In genomic region chr4:163612762-163613161, GRCh38 we compare ENCODE assay signal across 18 cellular contexts.
DNase-seq lines count a peak whose midpoint lies in the region; ATAC-seq, FAIRE-seq and TF ChIP-seq lines count a peak whose summit lies in the region.
"Had no signal": no experiment of that assay in that cellular context is flagged by ENCODE, and none has a peak within 500 bp of the region (broad histone marks: within the 10 kb centered on the region; RNA-seq: fewer than 3 reads in every experiment).

No MANE protein-coding gene starts in this region.

- H3K4me1 ChIP-seq in esophagus squamous epithelium = no peaks in the 10 kb centered on the region
- H3K4me1 ChIP-seq: gastrocnemius medialis had no signal

- FAIRE-seq in urothelium cell line (lab: Jason Lieb, UNC) = no peak

- H3K36me3 ChIP-seq in esophagus squamous epithelium (no peaks in the 10 kb centered on the region), H7 (replicated peaks; ENCODE audit: control insufficient read depth, insufficient read depth, low read length) (no peaks in the 10 kb centered on the region)
- H3K36me3 ChIP-seq: gastrocnemius medialis had no signal

- TF ChIP-seq CTCF in esophagus squamous epithelium (IDR thresholded peaks at IDR 0.05) = no peak

- H3K27ac ChIP-seq in esophagus squamous epithelium = peak overlapping the region in 3 of 4 donors; percentile 13 to 30 (median 29)
- H3K27ac ChIP-seq: gastrocnemius medialis had no signal

- peak overlapping the region; percentile 83 to 94 (median 93) for H3K27ac Mint-ChIP-seq in IgD-negative memory B cell
- H3K27ac Mint-ChIP-seq in stimulated activated naive B cell treated with anti-CD40 and anti-IgM and Interleukin-4, amounts not matched to agents 10 μg/mL and 1 μg/mL and 100 μg/mL, for 72 hours = peak overlapping the region; percentile 95

- peaks cover 16% of the 10 kb centered on the region for H3K36me3 Mint-ChIP-seq in IgD-negative memory B cell
- H3K36me3 Mint-ChIP-seq in stimulated activated naive B cell treated with anti-CD40 and anti-IgM and Interleukin-4, amounts not matched to agents 10 μg/mL and 1 μg/mL and 100 μg/mL, for 72 hours = no peaks in the 10 kb centered on the region

- H3K27me3 ChIP-seq in esophagus squamous epithelium (no peaks in the 10 kb centered on the region), H7 (ENCODE audit: control insufficient read depth, insufficient read depth, low read length) (no peaks in the 10 kb centered on the region)
- H3K27me3 ChIP-seq: gastrocnemius medialis had no signal

- H3K4me1 Mint-ChIP-seq in IgD-negative memory B cell = peaks cover 27 to 41% (median 28%) of the 10 kb centered on the region in 3 donors
- peaks cover 46 to 69% of the 10 kb centered on the region in 2 donors for H3K4me1 Mint-ChIP-seq in stimulated activated naive B cell treated with anti-CD40 and anti-IgM and Interleukin-4, amounts not matched to agents 10 μg/mL and 1 μg/mL and 100 μg/mL, for 72 hours

- H3K4me3 ChIP-seq in esophagus squamous epithelium (peak overlapping the region in 2 of 4 donors; percentile 22 to 44), H7 (ENCODE audit: insufficient read depth, low read depth, low read length) (no peak overlapping the region)

- no peak for DNase-seq in esophagus squamous epithelium (lab: John Stamatoyannopoulos, UW)
- DNase-seq in stimulated activated naive B cell treated with anti-CD40 and anti-IgM and Interleukin-4, amounts not matched to agents 10 μg/mL and 1 μg/mL and 100 μg/mL, for 72 hours = no peak
- no peak for DNase-seq in H7
- DNase-seq in NCI-H226 = no peak
- DNase-seq in urothelium cell line (ENCODE audit: low spot score) = no peak
- DNase-seq: activated CD4-positive, alpha-beta T cell treated with anti-CD3 and anti-CD28 coated beads for 4 hours; activated CD8-positive, alpha-beta memory T cell treated with anti-CD3 and anti-CD28 coated beads, Interleukin-2, amount 50 U/mL, for 4 hours; Calu3; gastrocnemius medialis; naive thymus-derived CD8-positive, alpha-beta T cell; NCI-H1105; NCI-H748 treated with DMSO at 0.1 percent for 48 hours; posterior cingulate gyrus; SK-N-SH; stimulated activated naive CD4-positive, alpha-beta T cell had no signal

- peak; percentile 24 for ATAC-seq in GM18858 (IDR thresholded peaks at IDR 0.05; ENCODE audit: unreplicated experiment)
- ATAC-seq in stimulated activated naive B cell treated with anti-CD40 and anti-IgM and Interleukin-4, amounts not matched to agents 10 μg/mL and 1 μg/mL and 100 μg/mL, for 72 hours (replicated peaks) = peak; percentile 25 to 57
- ATAC-seq: gastrocnemius medialis; left lobe of liver; naive thymus-derived CD8-positive, alpha-beta T cell had no signal

- peaks cover 0 to 5% (median 2%) of the 10 kb centered on the region in 3 donors for H3K9me3 Mint-ChIP-seq in IgD-negative memory B cell
- H3K9me3 Mint-ChIP-seq in stimulated activated naive B cell treated with anti-CD40 and anti-IgM and Interleukin-4, amounts not matched to agents 10 μg/mL and 1 μg/mL and 100 μg/mL, for 72 hours = peaks cover 0 to 2% of the 10 kb centered on the region in 2 donors

- H3K27me3 Mint-ChIP-seq in IgD-negative memory B cell = no peaks in the 10 kb centered on the region
- H3K27me3 Mint-ChIP-seq in stimulated activated naive B cell treated with anti-CD40 and anti-IgM and Interleukin-4, amounts not matched to agents 10 μg/mL and 1 μg/mL and 100 μg/mL, for 72 hours = no peaks in the 10 kb centered on the region

- intact Hi-C loops in esophagus squamous epithelium (cut with DNase I) = no loop called here

- H3K4me3 Mint-ChIP-seq in IgD-negative memory B cell = peak overlapping the region; percentile 90 to 96 (median 95)
- H3K4me3 Mint-ChIP-seq in stimulated activated naive B cell treated with anti-CD40 and anti-IgM and Interleukin-4, amounts not matched to agents 10 μg/mL and 1 μg/mL and 100 μg/mL, for 72 hours = peak overlapping the region; percentile 68 to 85

- H3K9me3 ChIP-seq in esophagus squamous epithelium = no peaks in the 10 kb centered on the region
- H3K9me3 ChIP-seq: gastrocnemius medialis, SK-N-SH had no signal

- peak in 1 of 4 donors; percentile 13 for TF ChIP-seq POLR2A in esophagus squamous epithelium (IDR thresholded peaks at IDR 0.05)
